ENCODE assay signal across 8 cellular contexts in genomic region chr17:80005360-80006338, GRCh38. TPM values are rescaled to one million over a fixed set of nuclear protein-coding genes. Genes with fewer than 3 reads are reported as not detected.
DNase-seq lines count a peak whose midpoint lies in the region; ATAC-seq and TF ChIP-seq lines count a peak whose summit lies in the region.

No MANE protein-coding gene starts in this region.

- H3K9me3 ChIP-seq in duodenal mucosa (ENCODE audit: control insufficient read depth in 1 of 2, low read length in 2 of 2) (no peaks in the 10 kb centered on the region), lung (ENCODE audit: control insufficient read depth in 2 of 2, insufficient read depth in 1 of 2, low read length in 1 of 2) (no peaks in the 10 kb centered on the region)

- H3K9ac ChIP-seq in duodenal mucosa (ENCODE audit: low read depth in 1 of 2, low read length in 2 of 2): peak overlapping the region in 1 of 2 donors; percentile 39

- intact Hi-C loops in posterior vena cava (cut with DNase I): no loop called here

- H3K4me1 ChIP-seq in duodenal mucosa (ENCODE audit: control insufficient read depth in 1 of 2, insufficient read depth in 2 of 2, low read length in 2 of 2) (peaks cover 13 to 24% of the 10 kb centered on the region in 2 donors), lung (ENCODE audit: control insufficient read depth in 2 of 2, insufficient read depth in 2 of 2, low read length in 2 of 2) (no peaks in the 10 kb centered on the region)

- peak; percentile 9 to 60 for DNase-seq in NCI-H446 (lab: John Stamatoyannopoulos, UW)
- DNase-seq in NCI-H446 treated with DMSO at 0.1 percent for 48 hours (lab: John Stamatoyannopoulos, UW): no peak
- DNase-seq in NAMALWA (ENCODE audit: low spot score): peak; percentile 71
- DNase-seq in activated CD4-positive, alpha-beta T cell treated with anti-CD3 and anti-CD28 coated beads for 4 hours: peak; percentile 56 to 67
- DNase-seq in lung (ENCODE audit: low spot score): peak; percentile 60
- peak; percentile 66 for DNase-seq in stimulated activated naive CD8-positive, alpha-beta T cell treated with anti-CD3 and anti-CD28 coated beads, Interleukin-15, Interleukin-2, amounts not matched to agents 100 U/mL and 50 U/mL, for 24 hours
- DNase-seq in posterior vena cava (ENCODE audit: low spot score): no peak

- ATAC-seq in lung (ENCODE audit: insufficient read depth, low FRiP score): no peak
- no peak for ATAC-seq in stimulated activated naive CD8-positive, alpha-beta T cell treated with anti-CD3 and anti-CD28 coated beads, Interleukin-15, Interleukin-2, amounts not matched to agents 100 U/mL and 50 U/mL, for 24 hours

- H3K27me3 ChIP-seq in duodenal mucosa (ENCODE audit: control insufficient read depth in 1 of 2, insufficient read depth in 2 of 2, low read length in 2 of 2) (no peaks in the 10 kb centered on the region), lung (ENCODE audit: control insufficient read depth, insufficient read depth) (no peaks in the 10 kb centered on the region)

- H3K36me3 ChIP-seq in duodenal mucosa (ENCODE audit: control insufficient read depth in 1 of 2, insufficient read depth in 2 of 2, low read length in 2 of 2) (peaks cover 0 to 5% of the 10 kb centered on the region in 2 donors), lung (ENCODE audit: control insufficient read depth in 2 of 2, insufficient read depth in 2 of 2, low read length in 2 of 2) (peaks cover 0 to 17% of the 10 kb centered on the region in 2 donors)

- TF ChIP-seq CTCF in lung (IDR thresholded peaks at IDR 0.05; ENCODE audit: control extremely low read depth, extremely low read depth): peak; percentile 79

- H3K27ac ChIP-seq in duodenal mucosa (ENCODE audit: low read depth, low read length) (no peak overlapping the region), lung (ENCODE audit: low read depth in 1 of 2, low read length in 1 of 2) (no peak overlapping the region)

- 53 to 54% methylated on average over 37 of the region's 37 CpGs for WGBS in lung, 2 donors

- H3K4me3 ChIP-seq in duodenal mucosa (ENCODE audit: low read depth in 1 of 2, low read length in 2 of 2) (peak overlapping the region; percentile 38 to 50), lung (no peak overlapping the region)

RNA-seq across cellular contexts. Expression of gene TBC1D16, which starts 30.0 kb away (rescaled TPM):
- total RNA-seq in lung: 10 to 100 TPM; 13.1 to 48.5 TPM
- 10 to 100 TPM in 1 of 2 donors, 1 to 10 TPM in 1; 7.3 to 19.8 TPM for polyA plus RNA-seq in lung
- 10 to 100 TPM; 38.9 to 57.9 TPM for total RNA-seq in posterior vena cava

RNA-seq across cellular contexts. Expression of gene CCDC40, which starts 30.8 kb away (rescaled TPM):
- total RNA-seq in lung: 10 to 100 TPM in 1 of 2 donors, 1 to 10 TPM in 1; 8.0 to 34.5 TPM
- 1 to 10 TPM; 6.0 to 6.5 TPM for polyA plus RNA-seq in lung
- total RNA-seq in posterior vena cava: 10 to 100 TPM in 1 of 2 donors, 1 to 10 TPM in 1; 6.2 to 10.4 TPM

Comparison
In these comparisons a context has a peak if more than half of its experiments do, and no peak if none do; other contexts are left out.
1. DNase-seq: peak in NCI-H446 (2 of 2), NAMALWA (single experiment), activated CD4-positive, alpha-beta T cell treated with anti-CD3 and anti-CD28 coated beads for 4 hours (2 of 2), lung (single experiment) and stimulated activated naive CD8-positive, alpha-beta T cell treated with anti-CD3 and anti-CD28 coated beads, Interleukin-15, Interleukin-2, amounts not matched to agents 100 U/mL and 50 U/mL, for 24 hours (single experiment); none in NCI-H446 treated with DMSO at 0.1 percent for 48 hours (single experiment) and posterior vena cava (single experiment).